ENCODE assay signal across 9 cellular contexts in genomic region chr2:160970052-160970846, GRCh38.
DNase-seq lines count a peak whose midpoint lies in the region; ATAC-seq, FAIRE-seq and TF ChIP-seq lines count a peak whose summit lies in the region.
"Had no signal": no experiment of that assay in that cellular context is flagged by ENCODE, and none has a peak within 500 bp of the region (broad histone marks: within the 10 kb centered on the region; RNA-seq: fewer than 3 reads in every experiment).

No MANE protein-coding gene starts in this region.

- ATAC-seq in heart right ventricle: peak; percentile 32 to 81 (median 74)

- H3K4me1 ChIP-seq in heart right ventricle: peaks cover 0 to 24% (median 13%) of the 10 kb centered on the region in 9 donors

- WGBS in heart right ventricle, 2 donors: 7 to 9% methylated on average over 3 of the region's 3 CpGs

- FAIRE-seq in TTC549 (lab: Jason Lieb, UNC) (peak; percentile 97), GM19239 (lab: Jason Lieb, UNC) (no peak)

- H3K36me3 ChIP-seq in heart right ventricle: no peaks in the 10 kb centered on the region

- DNase-seq in GM04503 (ENCODE audit: low read depth) (peak; percentile 89), NAMALWA (ENCODE audit: low spot score) (peak; percentile 50), heart right ventricle (peak in 1 of 2 donors; percentile 57), renal cortical epithelial cell (ENCODE audit: low read depth) (peak; percentile 87), GM19239 (ENCODE audit: insufficient read length, low spot score) (no peak), posterior vena cava (ENCODE audit: low spot score) (no peak)
- DNase-seq in activated CD4-positive, alpha-beta T cell treated with anti-CD3 and anti-CD28 coated beads, Interleukin-2, amount 50 U/mL, for 4 hours: no peak
- DNase-seq: activated naive CD8-positive, alpha-beta T cell treated with anti-CD3 and anti-CD28 coated beads, Interleukin-2, amount 10 ng/mL, durations not matched to agents 7 days and 5 days had no signal

- intact Hi-C loops in heart right ventricle (cut with DNase I) (loop anchor here in 6 of 10 donors (5.0 to 10.0 kb wide), 13 partner anchors 475 to 865 kb away; partner anchors contain the start of gene RBMS1 (in 2 of the 6)), posterior vena cava (cut with DNase I) (no loop called here)

- TF ChIP-seq CTCF in heart right ventricle (IDR thresholded peaks at IDR 0.05): peak; percentile 49 to 86 (median 80)

- peaks cover 0 to 6% (median 0%) of the 10 kb centered on the region in 11 donors for H3K9me3 ChIP-seq in heart right ventricle

- H3K4me3 ChIP-seq in heart right ventricle: peak overlapping the region in 7 of 10 donors; percentile 9 to 40 (median 32)

- H3K27me3 ChIP-seq in heart right ventricle: no peaks in the 10 kb centered on the region

- peak overlapping the region in 9 of 10 donors; percentile 14 to 75 (median 68) for H3K27ac ChIP-seq in heart right ventricle

Comparison
In these comparisons a context has a peak if more than half of its experiments do, and no peak if none do; other contexts are left out.
1. DNase-seq: peak in GM04503 (single experiment), NAMALWA (single experiment) and renal cortical epithelial cell (single experiment); none in activated CD4-positive, alpha-beta T cell treated with anti-CD3 and anti-CD28 coated beads, Interleukin-2, amount 50 U/mL, for 4 hours (0 of 2), GM19239 (single experiment) and posterior vena cava (single experiment).
2. intact Hi-C loops: an anchor here in heart right ventricle (5.0 to 10.0 kb wide); none called in posterior vena cava.